Comparison of ENCODE assay signal across 12 cellular contexts in genomic region chr10:52682766-52683165, GRCh38.
"Had no signal": no experiment of that assay in that cellular context is flagged by ENCODE, and none has a peak within 500 bp of the region (broad histone marks: within the 10 kb centered on the region; RNA-seq: fewer than 3 reads in every experiment).

No MANE protein-coding gene starts in this region.

- H3K36me3 Mint-ChIP-seq: stimulated activated naive B cell treated with anti-CD40 and anti-IgM and Interleukin-4, amounts not matched to agents 10 μg/mL and 1 μg/mL and 100 μg/mL, for 72 hours had no signal

- H3K27me3 ChIP-seq: body of pancreas, transverse colon had no signal

- H3K4me1 ChIP-seq: body of pancreas, transverse colon had no signal

- H3K27ac ChIP-seq: body of pancreas, transverse colon had no signal

- DNase-seq: activated naive CD4-positive, alpha-beta T cell treated with anti-CD3 and anti-CD28 coated beads, Interleukin-2, amount 50 U/mL, for 16 hours; activated T-cell treated with anti-CD3 and anti-CD28 coated beads, Interleukin-2, amount 50 U/mL, for 1 hour; amniotic stem cell; endodermal cell; islet precursor cell; left ventricle myocardium superior; right cardiac atrium; stimulated activated naive B cell treated with anti-CD40 and anti-IgM and Interleukin-4, amounts not matched to agents 10 μg/mL and 1 μg/mL and 100 μg/mL, for 72 hours; transverse colon had no signal

- H3K27ac Mint-ChIP-seq: dendritic cell treated with granulocyte-macrophage colony-stimulating factor and Interleukin-4, amounts not matched to agents 40 ng/mL and 50 ng/mL, for 4 days; endodermal cell; stimulated activated naive B cell treated with anti-CD40 and anti-IgM and Interleukin-4, amounts not matched to agents 10 μg/mL and 1 μg/mL and 100 μg/mL, for 72 hours had no signal

- ATAC-seq: body of pancreas; esophagus mucosa; left ventricle myocardium superior; right cardiac atrium; stimulated activated naive B cell treated with anti-CD40 and anti-IgM and Interleukin-4, amounts not matched to agents 10 μg/mL and 1 μg/mL and 100 μg/mL, for 72 hours had no signal

- H3K27me3 Mint-ChIP-seq: dendritic cell treated with granulocyte-macrophage colony-stimulating factor and Interleukin-4, amounts not matched to agents 40 ng/mL and 50 ng/mL, for 4 days; stimulated activated naive B cell treated with anti-CD40 and anti-IgM and Interleukin-4, amounts not matched to agents 10 μg/mL and 1 μg/mL and 100 μg/mL, for 72 hours had no signal

- H3K4me3 ChIP-seq: body of pancreas, transverse colon had no signal

- H3K9me3 ChIP-seq: body of pancreas, transverse colon had no signal

- H3K9me3 Mint-ChIP-seq: endodermal cell; stimulated activated naive B cell treated with anti-CD40 and anti-IgM and Interleukin-4, amounts not matched to agents 10 μg/mL and 1 μg/mL and 100 μg/mL, for 72 hours had no signal

- H3K4me3 Mint-ChIP-seq: dendritic cell treated with granulocyte-macrophage colony-stimulating factor and Interleukin-4, amounts not matched to agents 40 ng/mL and 50 ng/mL, for 4 days; endodermal cell; stimulated activated naive B cell treated with anti-CD40 and anti-IgM and Interleukin-4, amounts not matched to agents 10 μg/mL and 1 μg/mL and 100 μg/mL, for 72 hours had no signal

- H3K4me1 Mint-ChIP-seq: stimulated activated naive B cell treated with anti-CD40 and anti-IgM and Interleukin-4, amounts not matched to agents 10 μg/mL and 1 μg/mL and 100 μg/mL, for 72 hours had no signal

- H3K36me3 ChIP-seq: transverse colon had no signal
